Comparison of ENCODE assay signal across 17 cellular contexts in the genomic region with DNA sequence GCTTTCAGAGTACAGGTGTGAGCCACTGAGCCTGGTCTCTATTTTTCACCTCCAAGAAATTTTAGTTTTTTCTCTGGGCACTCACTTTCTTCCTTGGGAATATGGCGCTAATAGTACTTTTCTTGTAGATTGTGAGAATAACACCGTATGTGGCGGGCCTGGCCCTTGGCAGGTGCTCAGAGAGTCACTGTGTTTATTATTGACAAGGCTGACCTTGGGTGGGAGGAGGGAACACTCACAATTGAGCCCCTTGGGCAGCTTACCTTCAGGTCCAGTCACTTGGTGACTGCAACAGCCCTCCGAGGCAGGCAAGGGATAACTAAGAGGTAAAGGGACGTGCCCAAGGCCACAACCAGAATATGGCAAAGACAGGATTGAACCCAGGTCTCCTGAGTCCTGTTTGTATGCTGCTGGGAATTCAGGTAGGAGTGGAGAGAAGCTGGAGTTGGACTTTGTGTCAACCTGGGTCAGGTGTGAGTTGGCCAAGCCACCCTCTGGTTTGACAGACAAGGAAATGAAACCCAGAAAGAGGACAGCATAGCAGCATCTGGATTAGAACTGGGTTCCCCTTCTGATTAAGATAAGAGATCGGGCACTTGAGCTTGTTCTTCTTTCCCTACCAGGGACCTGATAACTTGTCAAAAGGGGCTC. TPM values are rescaled to one million over a fixed set of nuclear protein-coding genes. Genes with fewer than 3 reads are reported as not detected.
"Had no signal": no experiment of that assay in that cellular context is flagged by ENCODE, and none has a peak within 500 bp of the region (broad histone marks: within the 10 kb centered on the region; RNA-seq: fewer than 3 reads in every experiment).

No MANE protein-coding gene starts in this region.

- DNase-seq: activated CD4-positive, alpha-beta T cell treated with anti-CD3 and anti-CD28 coated beads, Interleukin-2, amount 50 U/mL, for 1 hour; activated CD4-positive, CD25-positive, alpha-beta regulatory T cell; activated CD8-positive, alpha-beta memory T cell treated with anti-CD3 and anti-CD28 coated beads, Interleukin-2, amount 10 ng/mL, durations not matched to agents 7 days and 5 days; activated gamma-delta T cell treated with Interleukin-2 at 50 U/mL for 16 hours; activated T-cell treated with anti-CD3 and anti-CD28 coated beads, Interleukin-2, amount 50 U/mL, for 24 hours; caudate nucleus; colonic mucosa; effector memory CD4-positive, alpha-beta T cell; right cardiac atrium; stimulated activated CD4-positive, alpha-beta T cell treated with anti-CD3 and anti-CD28 coated beads, Interleukin-1b, Interleukin-23, amount 100 ng/mL, for 48 hours; substantia nigra had no signal

- FAIRE-seq: TTC549 had no signal

- H3K27ac ChIP-seq: colonic mucosa, hepatocyte, neutrophil, SK-N-MC had no signal

- H3K27me3 Mint-ChIP-seq: activated T-cell treated with anti-CD3 and anti-CD28 coated beads, Interleukin-2, amount 50 U/mL, for 24 hours; type B pancreatic cell had no signal

- H3K9me3 Mint-ChIP-seq: type B pancreatic cell had no signal

- H3K36me3 ChIP-seq: colonic mucosa, neutrophil had no signal

- H3K4me3 ChIP-seq: colonic mucosa, hepatocyte, SK-N-MC had no signal

- H3K27ac Mint-ChIP-seq: activated CD8-positive, alpha-beta memory T cell treated with anti-CD3 and anti-CD28 coated beads, Interleukin-2, amount 10 ng/mL, durations not matched to agents 7 days and 5 days; activated T-cell treated with anti-CD3 and anti-CD28 coated beads, Interleukin-2, amount 50 U/mL, for 24 hours; progenitor cell of endocrine pancreas had no signal

- ATAC-seq: activated CD8-positive, alpha-beta memory T cell treated with anti-CD3 and anti-CD28 coated beads, Interleukin-2, amount 10 ng/mL, durations not matched to agents 7 days and 5 days; right cardiac atrium had no signal

- H3K9me3 ChIP-seq: colonic mucosa, neutrophil had no signal

- H3K27me3 ChIP-seq: colonic mucosa, hepatocyte had no signal

- H3K36me3 Mint-ChIP-seq: activated CD8-positive, alpha-beta memory T cell treated with anti-CD3 and anti-CD28 coated beads, Interleukin-2, amount 10 ng/mL, durations not matched to agents 7 days and 5 days; type B pancreatic cell had no signal

- H3K4me3 Mint-ChIP-seq: activated CD8-positive, alpha-beta memory T cell treated with anti-CD3 and anti-CD28 coated beads, Interleukin-2, amount 10 ng/mL, durations not matched to agents 7 days and 5 days; activated T-cell treated with anti-CD3 and anti-CD28 coated beads, Interleukin-2, amount 50 U/mL, for 24 hours had no signal

RNA-seq across cellular contexts. Expression of gene BOK, which starts 47.3 kb away (rescaled TPM):
- total RNA-seq: activated CD8-positive, alpha-beta memory T cell treated with anti-CD3 and anti-CD28 coated beads, Interleukin-2, amount 10 ng/mL, durations not matched to agents 7 days and 5 days had no signal
